ENCODE assay signal across 10 cellular contexts in genomic region chr1:30749691-30750583, GRCh38. TPM values are rescaled to one million over a fixed set of nuclear protein-coding genes. Genes with fewer than 3 reads are reported as not detected.
DNase-seq lines count a peak whose midpoint lies in the region; ATAC-seq, FAIRE-seq and TF ChIP-seq lines count a peak whose summit lies in the region.
"Had no signal": no experiment of that assay in that cellular context is flagged by ENCODE, and none has a peak within 500 bp of the region (broad histone marks: within the 10 kb centered on the region; RNA-seq: fewer than 3 reads in every experiment).

No MANE protein-coding gene starts in this region.

- no peak overlapping the region for H3K4ac ChIP-seq in mesenchymal stem cell (ENCODE audit: low read depth in 1 of 2, low read length in 2 of 2)

- no peaks in the 10 kb centered on the region for H4K20me1 ChIP-seq in astrocyte (ENCODE audit: insufficient read depth, low read length)

- WGBS in mesenchymal stem cell = 94% methylated on average over 22 of the region's 23 CpGs

- H2BK120ac ChIP-seq in mesenchymal stem cell (ENCODE audit: low read depth, low read length) = no peak overlapping the region

- H3K4me2 ChIP-seq in astrocyte (ENCODE audit: low read length) (no peak overlapping the region), mesenchymal stem cell (ENCODE audit: low read length, poor library complexity, severe bottlenecking) (no peak overlapping the region)
- H3K4me2 ChIP-seq: smooth muscle cell had no signal

- H2AFZ ChIP-seq in astrocyte (ENCODE audit: low read depth, low read length) (no peak overlapping the region), mesenchymal stem cell (ENCODE audit: low read depth, low read length) (no peak overlapping the region)

- no peaks in the 10 kb centered on the region for H3K79me1 ChIP-seq in mesenchymal stem cell (replicated peaks; ENCODE audit: low read length, poor library complexity, severe bottlenecking)

- no peak overlapping the region for H3K14ac ChIP-seq in mesenchymal stem cell (ENCODE audit: low read length in 2 of 2)

- H3K4me3 ChIP-seq in astrocyte (ENCODE audit: insufficient read depth, low read depth, low read length) (no peak overlapping the region), mesenchymal stem cell (ENCODE audit: insufficient read depth in 1 of 2, low read depth in 1 of 2, low read length in 2 of 2) (no peak overlapping the region)
- H3K4me3 ChIP-seq: smooth muscle cell had no signal

- H3K27me3 ChIP-seq in astrocyte (ENCODE audit: insufficient read depth, low read length) (peaks cover 16% of the 10 kb centered on the region), mesenchymal stem cell (ENCODE audit: control insufficient read depth in 1 of 2, insufficient read depth in 1 of 2, low read length in 2 of 2) (peaks cover 0 to 39% of the 10 kb centered on the region in 2 experiments)

- H2BK15ac ChIP-seq in mesenchymal stem cell (ENCODE audit: low read depth, poor library complexity, severe bottlenecking) = no peak overlapping the region

- H3K9me3 ChIP-seq in astrocyte (ENCODE audit: insufficient read depth, low read depth, low read length) = no peaks in the 10 kb centered on the region
- H3K9me3 ChIP-seq in mesenchymal stem cell (ENCODE audit: control insufficient read depth, low read length) = no peaks in the 10 kb centered on the region

- no peaks in the 10 kb centered on the region for H3K9me3 Mint-ChIP-seq in astrocyte (ENCODE audit: unreplicated experiment)

- no peak overlapping the region for H2BK5ac ChIP-seq in mesenchymal stem cell (ENCODE audit: low read depth, low read length, poor library complexity, severe bottlenecking)

- H3K9ac ChIP-seq in astrocyte (ENCODE audit: low read length) (no peak overlapping the region), mesenchymal stem cell (ENCODE audit: low read length) (no peak overlapping the region)

- TF ChIP-seq POLR2A in GM18951 (IDR thresholded peaks at IDR 0.05; ENCODE audit: extremely low read depth, insufficient read depth, insufficient read length) = peak; percentile 65

- H4K91ac ChIP-seq in mesenchymal stem cell (ENCODE audit: low read length) = no peak overlapping the region

- H3K36me3 Mint-ChIP-seq in astrocyte (ENCODE audit: low read depth, unreplicated experiment) = no peaks in the 10 kb centered on the region

- DNase-seq in T-helper 9 cell = peak; percentile 74
- no peak for DNase-seq in astrocyte (ENCODE audit: low read depth)
- DNase-seq in stimulated activated CD4-positive, alpha-beta T cell treated with anti-CD3 and anti-CD28 coated beads, Interleukin-4, amount 100 ng/mL, for 24 hours = peak; percentile 59
- no peak for DNase-seq in hepatic stellate cell (ENCODE audit: low spot score)
- DNase-seq in frontal cortex (ENCODE audit: low spot score in 2 of 2) = no peak
- no peak for DNase-seq in mesenchymal stem cell

- H2BK12ac ChIP-seq in mesenchymal stem cell (ENCODE audit: low read length in 2 of 2) = no peak overlapping the region

- H3K27me3 Mint-ChIP-seq in astrocyte (ENCODE audit: low read depth, unreplicated experiment) = peaks cover 28% of the 10 kb centered on the region

- H3K23ac ChIP-seq in mesenchymal stem cell (ENCODE audit: low read length in 2 of 2) = no peak overlapping the region

- FAIRE-seq in astrocyte (lab: Jason Lieb, UNC) (no peak), frontal cortex (lab: Jason Lieb, UNC) (no peak)

- peak overlapping the region; percentile 66 for H3K27ac Mint-ChIP-seq in astrocyte (ENCODE audit: unreplicated experiment)

- in situ Hi-C loops in GM18951 (cut with MboI; ENCODE audit: low sequenced_read_pairs, unreplicated experiment) = no loop called here

- no peak overlapping the region for H3K18ac ChIP-seq in mesenchymal stem cell (ENCODE audit: low read depth in 1 of 2, low read length in 2 of 2)

- ATAC-seq in GM19023 (IDR thresholded peaks at IDR 0.05; ENCODE audit: unreplicated experiment) = no peak

- no peaks in the 10 kb centered on the region for H3K79me2 ChIP-seq in astrocyte (ENCODE audit: insufficient read depth, low read length)

- no peak overlapping the region for H4K8ac ChIP-seq in mesenchymal stem cell (ENCODE audit: low read length)

- H3K4me3 Mint-ChIP-seq in astrocyte (ENCODE audit: unreplicated experiment) = no peak overlapping the region

- H3K4me1 ChIP-seq in astrocyte (ENCODE audit: insufficient read depth, low read length) (no peaks in the 10 kb centered on the region), mesenchymal stem cell (ENCODE audit: control insufficient read depth, insufficient read depth, low read depth, low read length) (peaks cover 22% of the 10 kb centered on the region)

- H3K27ac ChIP-seq in astrocyte (ENCODE audit: low read depth, low read length) (no peak overlapping the region), mesenchymal stem cell (ENCODE audit: low read length, poor library complexity, severe bottlenecking) (no peak overlapping the region)

- peaks cover 23% of the 10 kb centered on the region for H3K4me1 Mint-ChIP-seq in astrocyte (ENCODE audit: low read depth, unreplicated experiment)

- no peak for TF ChIP-seq CTCF in astrocyte (IDR thresholded peaks at IDR 0.05; ENCODE audit: insufficient read depth, low read depth, low read length)

- H2AK5ac ChIP-seq in mesenchymal stem cell (ENCODE audit: low read length, severe bottlenecking) = no peak overlapping the region

- H3K36me3 ChIP-seq in astrocyte (ENCODE audit: insufficient read depth, low read length) = no peaks in the 10 kb centered on the region
- no peaks in the 10 kb centered on the region for H3K36me3 ChIP-seq in mesenchymal stem cell (ENCODE audit: control insufficient read depth in 1 of 2, insufficient read depth in 2 of 2, low read depth in 1 of 2, low read length in 2 of 2)

RNA-seq across cellular contexts. Expression of gene LAPTM5, which starts 7.6 kb away (rescaled TPM):
- total RNA-seq in astrocyte (0.77 and 0.89 TPM in 2 replicates), frontal cortex (3.7 TPM)
- polyA plus RNA-seq in mesenchymal stem cell (2013, experiment 1 of 2) = 0.97 TPM
- 0.95 TPM for polyA plus RNA-seq in mesenchymal stem cell (2013, experiment 2 of 2)
- total RNA-seq: fibroblast of villous mesenchyme had no signal

RNA-seq across cellular contexts. Expression of gene MATN1, which starts 26.6 kb away (rescaled TPM):
- 0.32 and 0.34 TPM in 2 replicates for total RNA-seq in astrocyte
- 0.41 TPM for total RNA-seq in frontal cortex
- polyA plus RNA-seq in mesenchymal stem cell (2013, experiment 1 of 2) = 0.03 TPM
- 0.04 TPM for polyA plus RNA-seq in mesenchymal stem cell (2013, experiment 2 of 2)
- total RNA-seq: fibroblast of villous mesenchyme had no signal

Comparison
In these comparisons a context has a peak if more than half of its experiments do, and no peak if none do; other contexts are left out.
1. DNase-seq: peak in T-helper 9 cell (single experiment) and stimulated activated CD4-positive, alpha-beta T cell treated with anti-CD3 and anti-CD28 coated beads, Interleukin-4, amount 100 ng/mL, for 24 hours (single experiment); none in astrocyte (single experiment), hepatic stellate cell (single experiment), frontal cortex (0 of 2) and mesenchymal stem cell (single experiment).